Comparison of ENCODE assay signal across 14 cellular contexts in the genomic region with DNA sequence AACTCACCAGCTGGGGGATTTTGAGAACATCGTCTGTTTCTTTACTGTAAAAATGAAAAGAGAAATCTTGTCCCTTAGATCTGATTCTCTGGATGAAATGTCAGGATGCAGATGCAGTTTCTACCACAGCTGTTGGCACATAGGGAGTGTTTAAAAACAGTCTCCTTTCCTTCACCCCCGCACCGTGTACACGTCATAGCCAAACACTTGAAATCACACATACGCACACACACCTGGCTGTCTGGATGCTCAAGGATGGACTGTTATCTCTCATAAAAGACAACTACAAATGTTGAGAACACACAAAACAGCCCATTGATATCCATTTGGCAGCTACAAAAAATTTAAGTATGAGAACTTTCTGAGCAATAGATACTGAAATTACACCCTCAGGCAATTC.
"Had no signal": no experiment of that assay in that cellular context is flagged by ENCODE, and none has a peak within 500 bp of the region (broad histone marks: within the 10 kb centered on the region; RNA-seq: fewer than 3 reads in every experiment).

No MANE protein-coding gene starts in this region.

- H3K36me3 Mint-ChIP-seq: activated naive CD4-positive, alpha-beta T cell treated with anti-CD3 and anti-CD28 coated beads, Interleukin-2, amount 10 ng/mL, durations not matched to agents 7 days and 5 days; natural killer cell; stimulated activated memory B cell treated with anti-CD40 and anti-IgM and Interleukin-4, amounts not matched to agents 10 μg/mL and 1 μg/mL and 100 μg/mL, for 72 hours had no signal

- H3K4me1 Mint-ChIP-seq: activated naive CD4-positive, alpha-beta T cell treated with anti-CD3 and anti-CD28 coated beads, Interleukin-2, amount 10 ng/mL, durations not matched to agents 7 days and 5 days; stimulated activated memory B cell treated with anti-CD40 and anti-IgM and Interleukin-4, amounts not matched to agents 10 μg/mL and 1 μg/mL and 100 μg/mL, for 72 hours had no signal

- H3K27me3 Mint-ChIP-seq: activated naive CD4-positive, alpha-beta T cell treated with anti-CD3 and anti-CD28 coated beads, Interleukin-2, amount 10 ng/mL, durations not matched to agents 7 days and 5 days; activated T-cell treated with anti-CD3 and anti-CD28 coated beads, Interleukin-2, amount 50 U/mL, for 24 hours; dendritic cell treated with granulocyte-macrophage colony-stimulating factor and Interleukin-4, amounts not matched to agents 40 ng/mL and 50 ng/mL, for 4 days; stimulated activated memory B cell treated with anti-CD40 and anti-IgM and Interleukin-4, amounts not matched to agents 10 μg/mL and 1 μg/mL and 100 μg/mL, for 72 hours had no signal

- H3K4me3 Mint-ChIP-seq: activated naive CD4-positive, alpha-beta T cell treated with anti-CD3 and anti-CD28 coated beads, Interleukin-2, amount 10 ng/mL, durations not matched to agents 7 days and 5 days; activated T-cell treated with anti-CD3 and anti-CD28 coated beads, Interleukin-2, amount 50 U/mL, for 24 hours; dendritic cell treated with granulocyte-macrophage colony-stimulating factor and Interleukin-4, amounts not matched to agents 40 ng/mL and 50 ng/mL, for 4 days; natural killer cell; stimulated activated memory B cell treated with anti-CD40 and anti-IgM and Interleukin-4, amounts not matched to agents 10 μg/mL and 1 μg/mL and 100 μg/mL, for 72 hours had no signal

- H3K27ac Mint-ChIP-seq: activated naive CD4-positive, alpha-beta T cell treated with anti-CD3 and anti-CD28 coated beads, Interleukin-2, amount 10 ng/mL, durations not matched to agents 7 days and 5 days; activated T-cell treated with anti-CD3 and anti-CD28 coated beads, Interleukin-2, amount 50 U/mL, for 24 hours; dendritic cell treated with granulocyte-macrophage colony-stimulating factor and Interleukin-4, amounts not matched to agents 40 ng/mL and 50 ng/mL, for 4 days; natural killer cell; stimulated activated memory B cell treated with anti-CD40 and anti-IgM and Interleukin-4, amounts not matched to agents 10 μg/mL and 1 μg/mL and 100 μg/mL, for 72 hours had no signal

- ATAC-seq: activated CD4-positive, CD25-positive, alpha-beta regulatory T cell treated with anti-CD3 and anti-CD28 coated beads, Interleukin-2, amount 50 U/mL, for 24 hours; foreskin keratinocyte; natural killer cell; stimulated activated memory B cell treated with anti-CD40 and anti-IgM and Interleukin-4, amounts not matched to agents 10 μg/mL and 1 μg/mL and 100 μg/mL, for 72 hours had no signal

- DNase-seq: activated CD4-positive, alpha-beta T cell treated with anti-CD3 and anti-CD28 coated beads, Interleukin-2, amount 50 U/mL, for 4 hours; activated naive CD4-positive, alpha-beta T cell treated with anti-CD3 and anti-CD28 coated beads, Interleukin-2, amount 10 ng/mL, durations not matched to agents 7 days and 5 days; activated T-cell treated with anti-CD3 and anti-CD28 coated beads, Interleukin-2, amount 50 U/mL, for 24 hours; effector memory CD4-positive, alpha-beta T cell; foreskin keratinocyte; glutamatergic neuron; kidney glomerular epithelial cell; mesenchymal stem cell; natural killer cell; retina; stimulated activated CD4-positive, alpha-beta T cell treated with anti-CD3 and anti-CD28 coated beads, Interleukin-2, amount 100 ng/mL, for 48 hours had no signal

- H3K9me3 Mint-ChIP-seq: stimulated activated memory B cell treated with anti-CD40 and anti-IgM and Interleukin-4, amounts not matched to agents 10 μg/mL and 1 μg/mL and 100 μg/mL, for 72 hours had no signal
